Comparison of ENCODE assay signal across 20 cellular contexts in the genomic region with DNA sequence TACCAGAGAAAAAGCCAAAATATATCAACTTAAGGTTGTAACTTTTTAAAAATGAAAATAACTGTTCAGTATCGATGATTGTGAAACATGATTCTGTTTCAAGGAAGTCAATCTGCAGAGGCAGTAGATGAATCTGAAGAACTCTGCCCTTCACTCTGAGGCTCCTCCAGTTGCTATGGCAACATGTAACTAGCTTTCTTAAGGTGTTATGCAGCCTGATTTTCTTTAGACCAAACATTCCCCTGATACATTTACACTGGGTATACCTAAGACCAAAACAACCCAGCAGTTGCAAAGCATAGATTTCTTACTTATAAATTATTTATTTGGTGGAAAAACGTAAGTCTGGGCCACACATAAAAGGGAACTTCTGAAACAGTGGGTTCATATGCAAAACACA.
A peak's percentile ranks its signal among the peaks of the same experiment; 100 is the strongest.
DNase-seq lines count a peak whose midpoint lies in the region; ATAC-seq, FAIRE-seq and TF ChIP-seq lines count a peak whose summit lies in the region.
"Had no signal": no experiment of that assay in that cellular context is flagged by ENCODE, and none has a peak within 500 bp of the region (broad histone marks: within the 10 kb centered on the region; RNA-seq: fewer than 3 reads in every experiment).

No MANE protein-coding gene starts in this region.

- POLR2A ChIA-PET in K562 (lab: Yijun Ruan, JAX) (no interaction called here), MCF 10A (lab: Yijun Ruan, JAX) (interaction anchor here (0.9 kb wide), 1 partner anchor 27 kb away, joined by 4 read pairs; no protein-coding TSS in a partner anchor)

- H3K9me3 ChIP-seq in Karpas-422 (ENCODE audit: low read length), result no peaks in the 10 kb centered on the region
- H3K9me3 ChIP-seq in K562 (replicated peaks; ENCODE audit: control insufficient read depth, insufficient read depth, low read depth, low read length), result no peaks in the 10 kb centered on the region
- H3K9me3 ChIP-seq in neural progenitor cell (ENCODE audit: low read depth), result no peaks in the 10 kb centered on the region
- H3K9me3 ChIP-seq: transverse colon had no signal

- WGBS in K562 (ENCODE audit: insufficient coverage, low coverage, missing lambda C conversion rate), result 0% methylated on average over 2 of the region's 2 CpGs

- H3K36me3 Mint-ChIP-seq in neural progenitor cell (no peaks in the 10 kb centered on the region), MCF 10A (ENCODE audit: insufficient read depth, unreplicated experiment) (no peaks in the 10 kb centered on the region)

- ATAC-seq in K562 (no peak), GM19467 (IDR thresholded peaks at IDR 0.05; ENCODE audit: unreplicated experiment) (no peak), sciatic nerve (no peak)
- ATAC-seq: stimulated activated naive CD8-positive, alpha-beta T cell treated with anti-CD3 and anti-CD28 coated beads, Interleukin-15, Interleukin-2, amounts not matched to agents 100 U/mL and 50 U/mL, for 24 hours had no signal

- H3K36me3 ChIP-seq in Karpas-422 (ENCODE audit: insufficient read depth, low read length), result no peaks in the 10 kb centered on the region
- no peaks in the 10 kb centered on the region for H3K36me3 ChIP-seq in K562 (ENCODE audit: control insufficient read depth, insufficient read depth, low read length)
- no peaks in the 10 kb centered on the region for H3K36me3 ChIP-seq in neural progenitor cell
- H3K36me3 ChIP-seq: transverse colon had no signal

- H3K27ac Mint-ChIP-seq in neural progenitor cell, result no peak overlapping the region
- no peak overlapping the region for H3K27ac Mint-ChIP-seq in MCF 10A (ENCODE audit: low read depth, unreplicated experiment)
- H3K27ac Mint-ChIP-seq: activated naive CD4-positive, alpha-beta T cell treated with anti-CD3 and anti-CD28 coated beads for 36 hours had no signal

- intact Hi-C loops in K562 (cut with micrococcal nuclease) (no loop called here), MCF 10A (cut with micrococcal nuclease) (no loop called here), sciatic nerve (cut with DNase I) (no loop called here)

- DNase-seq in ELF-1 (ENCODE audit: low read depth, low spot score) (peak; percentile 6), Karpas-422 (no peak), K562 (ENCODE audit: extremely low read depth in 1 of 4, low spot score in 3 of 4) (no peak), neural progenitor cell (ENCODE audit: low spot score) (peak; percentile 26), MCF 10A (ENCODE audit: unreplicated experiment) (no peak), KG1 (lab: John Stamatoyannopoulos, UW) (no peak), sciatic nerve (ENCODE audit: low spot score) (no peak)
- DNase-seq: activated CD4-positive, alpha-beta T cell treated with anti-CD3 and anti-CD28 coated beads, Interleukin-2, amount 50 U/mL, for 48 hours; activated naive CD4-positive, alpha-beta T cell treated with anti-CD3 and anti-CD28 coated beads for 36 hours; activated T-cell treated with anti-CD3 and anti-CD28 coated beads for 4 hours; anterior cingulate cortex; central memory CD4-positive, alpha-beta T cell; EL; kidney glomerular epithelial cell; NCI-H510A treated with DMSO at 0.1 percent for 48 hours; Right ventricle myocardium superior; stimulated activated naive CD8-positive, alpha-beta T cell treated with anti-CD3 and anti-CD28 coated beads, Interleukin-15, Interleukin-2, amounts not matched to agents 100 U/mL and 50 U/mL, for 24 hours; transverse colon had no signal

- H3K4me1 Mint-ChIP-seq in neural progenitor cell (peaks cover 45% of the 10 kb centered on the region), MCF 10A (ENCODE audit: insufficient read depth, unreplicated experiment) (peaks cover 21% of the 10 kb centered on the region)

- H3K9me3 Mint-ChIP-seq in neural progenitor cell (peaks cover 3% of the 10 kb centered on the region), MCF 10A (ENCODE audit: unreplicated experiment) (peaks cover 7% of the 10 kb centered on the region)
- H3K9me3 Mint-ChIP-seq: activated naive CD4-positive, alpha-beta T cell treated with anti-CD3 and anti-CD28 coated beads for 36 hours had no signal

- H3K4me1 ChIP-seq in Karpas-422 (ENCODE audit: low read length) (peaks cover 21% of the 10 kb centered on the region), K562 (replicated peaks in 1 of 2; ENCODE audit: control insufficient read depth in 2 of 2, insufficient read depth in 2 of 2, low read length in 2 of 2) (no peaks in the 10 kb centered on the region), neural progenitor cell (peaks cover 12% of the 10 kb centered on the region)

- H2AFZ ChIP-seq in Karpas-422 (ENCODE audit: low read length) (no peak overlapping the region), K562 (ENCODE audit: low read depth, low read length) (no peak overlapping the region), neural progenitor cell (replicated peaks) (no peak overlapping the region)

- in situ Hi-C loops in K562 (cut with MboI), result no loop called here

- TF ChIP-seq RAD21 in K562 (CRISPR knock-in tag; conservative IDR thresholded peaks at IDR 0.05 in 1 of 2, IDR thresholded peaks at IDR 0.05 in 1 of 2), result no peak

- H3K79me2 ChIP-seq in Karpas-422 (ENCODE audit: low read length) (no peaks in the 10 kb centered on the region), K562 (ENCODE audit: control insufficient read depth, insufficient read depth, low read length) (no peaks in the 10 kb centered on the region), neural progenitor cell (ENCODE audit: low read depth) (no peaks in the 10 kb centered on the region)

- no peaks in the 10 kb centered on the region for H3K9me2 ChIP-seq in Karpas-422 (replicated peaks; ENCODE audit: insufficient read depth, low read length)

- H4K20me1 ChIP-seq in Karpas-422 (ENCODE audit: insufficient read depth, low read depth, low read length), result no peaks in the 10 kb centered on the region
- no peaks in the 10 kb centered on the region for H4K20me1 ChIP-seq in K562 (replicated peaks; ENCODE audit: control insufficient read depth, insufficient read depth, low read length)
- H4K20me1 ChIP-seq in neural progenitor cell (ENCODE audit: low read depth), result no peaks in the 10 kb centered on the region

- BruUV-seq in K562 (replicated peaks; lab: Mats Ljungman, UMichigan) (no TSS peak), MCF 10A (replicated peaks; lab: Mats Ljungman, UMichigan) (no TSS peak)

- H3K27ac ChIP-seq in Karpas-422 (ENCODE audit: low read length) (no peak overlapping the region), K562 (ENCODE audit: extremely low read depth, low read depth, low read length) (no peak overlapping the region), neural progenitor cell (no peak overlapping the region)
- H3K27ac ChIP-seq: transverse colon had no signal

- H3K4me3 Mint-ChIP-seq in neural progenitor cell (no peak overlapping the region), MCF 10A (ENCODE audit: unreplicated experiment) (no peak overlapping the region)
- H3K4me3 Mint-ChIP-seq: activated naive CD4-positive, alpha-beta T cell treated with anti-CD3 and anti-CD28 coated beads for 36 hours had no signal

- H3K27me3 Mint-ChIP-seq in neural progenitor cell (ENCODE audit: insufficient read depth, low read depth), result peaks cover 6% of the 10 kb centered on the region
- H3K27me3 Mint-ChIP-seq in MCF 10A (ENCODE audit: insufficient read depth, unreplicated experiment), result no peaks in the 10 kb centered on the region

- TF ChIP-seq EP300 in K562 (IDR thresholded peaks at IDR 0.05; ENCODE audit: low read length), result no peak

- no peak for FAIRE-seq in K562 (lab: Jason Lieb, UNC)
- FAIRE-seq: frontal cortex had no signal

- H3K9ac ChIP-seq in Karpas-422 (ENCODE audit: low read length), result no peak overlapping the region
- no peak overlapping the region for H3K9ac ChIP-seq in K562 (ENCODE audit: insufficient read depth in 1 of 2, low read depth in 2 of 2, low read length in 2 of 2)
- H3K9ac ChIP-seq in neural progenitor cell, result no peak overlapping the region

- peak overlapping the region; percentile 15 for H3K4me2 ChIP-seq in Karpas-422 (ENCODE audit: low read depth, low read length, poor library complexity, severe bottlenecking)
- H3K4me2 ChIP-seq in K562 (ENCODE audit: insufficient read depth, low read length), result no peak overlapping the region
- H3K4me2 ChIP-seq in neural progenitor cell, result no peak overlapping the region

- H3K4me3 ChIP-seq in Karpas-422 (ENCODE audit: low read length) (no peak overlapping the region), K562 (no peak overlapping the region), neural progenitor cell (no peak overlapping the region)
- H3K4me3 ChIP-seq: transverse colon had no signal

- CTCF ChIA-PET in K562 (lab: Yijun Ruan, JAX; ENCODE audit: low intra/inter-chr PET ratio) (no interaction called here), MCF 10A (lab: Yijun Ruan, JAX) (interaction anchor here (0.7 kb wide), 1 partner anchor 239 kb away, joined by 3 read pairs; no protein-coding TSS in a partner anchor)

- no peak for TF ChIP-seq POLR2A in K562 (conservative IDR thresholded peaks at IDR 0.05)

- peaks cover 12% of the 10 kb centered on the region for H3F3A ChIP-seq in neural progenitor cell (ENCODE audit: low read depth)

- H3K9me1 ChIP-seq in K562 (ENCODE audit: control insufficient read depth, insufficient read depth, low read length), result no peaks in the 10 kb centered on the region

- H3K27me3 ChIP-seq in Karpas-422 (ENCODE audit: low read length), result no peaks in the 10 kb centered on the region
- H3K27me3 ChIP-seq in K562 (ENCODE audit: control insufficient read depth in 2 of 2, insufficient read depth in 2 of 2, low read length in 2 of 2), result peaks cover 0 to 9% of the 10 kb centered on the region in 2 experiments; a peak in 1 of 5 replicates
- no peaks in the 10 kb centered on the region for H3K27me3 ChIP-seq in neural progenitor cell
- H3K27me3 ChIP-seq: transverse colon had no signal

- no peak for TF ChIP-seq CTCF in K562 (IDR thresholded peaks at IDR 0.05 in 2 of 3, conservative IDR thresholded peaks at IDR 0.05 in 1 of 3; ENCODE audit: insufficient read depth in 2 of 3, low read depth in 1 of 3, low read length in 3 of 3)
- TF ChIP-seq CTCF in neural progenitor cell (IDR thresholded peaks at IDR 0.05), result no peak
- TF ChIP-seq CTCF in MCF 10A (IDR thresholded peaks at IDR 0.05; ENCODE audit: unreplicated experiment), result no peak

TF ChIP-seq in K562, 482 proteins besides CTCF, POLR2A, EP300 and RAD21:
- TF ChIP-seq ERF (CRISPR knock-in tag; IDR thresholded peaks at IDR 0.05) (no peak), TRIM24 (IDR thresholded peaks at IDR 0.05) (no peak), RFX1 (IDR thresholded peaks at IDR 0.05) (peak; percentile 74), BRD4 (IDR thresholded peaks at IDR 0.05) (no peak)
- TF ChIP-seq, protein P1, sequence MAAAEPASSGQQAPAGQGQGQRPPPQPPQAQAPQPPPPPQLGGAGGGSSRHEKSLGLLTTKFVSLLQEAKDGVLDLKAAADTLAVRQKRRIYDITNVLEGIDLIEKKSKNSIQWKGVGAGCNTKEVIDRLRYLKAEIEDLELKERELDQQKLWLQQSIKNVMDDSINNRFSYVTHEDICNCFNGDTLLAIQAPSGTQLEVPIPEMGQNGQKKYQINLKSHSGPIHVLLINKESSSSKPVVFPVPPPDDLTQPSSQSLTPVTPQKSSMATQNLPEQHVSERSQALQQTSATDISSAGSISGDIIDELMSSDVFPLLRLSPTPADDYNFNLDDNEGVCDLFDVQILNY (CRISPR knock-in tag; IDR thresholded peaks at IDR 0.05), result no peak
TF ChIP-seq in K562: peak in this region for 1.

Comparison
In these comparisons a context has a peak if more than half of its experiments do, and no peak if none do; other contexts are left out.
1. DNase-seq: peak in ELF-1 (single experiment) and neural progenitor cell (single experiment); none in Karpas-422 (single experiment), K562 (0 of 4), MCF 10A (single experiment), KG1 (single experiment) and sciatic nerve (single experiment).